Comparison of ENCODE assay signal across 11 cellular contexts in the genomic region with DNA sequence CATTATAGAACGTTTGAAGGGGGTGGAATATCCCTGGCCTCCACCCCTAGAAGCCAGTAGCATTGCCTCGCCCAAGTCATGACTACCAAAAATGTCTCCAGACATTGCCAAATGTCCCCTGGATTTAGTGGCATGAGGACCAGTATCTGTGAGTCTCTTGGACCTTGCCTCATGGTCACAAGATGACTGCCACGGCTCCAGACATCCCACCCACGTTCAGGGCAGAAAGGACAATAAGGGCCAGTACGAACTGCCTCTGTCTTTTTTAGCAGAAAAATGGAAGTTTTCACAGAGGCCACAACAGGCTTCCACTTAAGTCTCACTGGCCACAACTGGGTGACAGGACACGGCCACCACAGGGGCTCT. TPM values are rescaled to one million over a fixed set of nuclear protein-coding genes. Genes with fewer than 3 reads are reported as not detected.
DNase-seq lines count a peak whose midpoint lies in the region; ATAC-seq and TF ChIP-seq lines count a peak whose summit lies in the region.
"Had no signal": no experiment of that assay in that cellular context is flagged by ENCODE, and none has a peak within 500 bp of the region (broad histone marks: within the 10 kb centered on the region; RNA-seq: fewer than 3 reads in every experiment).

No MANE protein-coding gene starts in this region.

- H3K4me1 Mint-ChIP-seq in activated naive CD4-positive, alpha-beta T cell treated with anti-CD3 and anti-CD28 coated beads for 36 hours (ENCODE audit: low read depth): peaks cover 85% of the 10 kb centered on the region
- peaks cover 65% of the 10 kb centered on the region for H3K4me1 Mint-ChIP-seq in activated T-helper 1 cell treated with anti-CD3 and anti-CD28 coated beads, Interleukin-12 subunit alpha, Interleukin-12 subunit beta, Interleukin-2, Interleukin-4 antibody, amounts not matched to agents 30 ng/mL and 10 ng/mL and 1 ng/mL, durations not matched to agents 14 hours and 24 hours and 36 hours (ENCODE audit: low read depth)
- peaks cover 65% of the 10 kb centered on the region for H3K4me1 Mint-ChIP-seq in memory B cell

- no peaks in the 10 kb centered on the region for H3K9me3 ChIP-seq in lower lobe of right lung

- peaks cover 76% of the 10 kb centered on the region for H3K4me1 ChIP-seq in lower lobe of right lung

- H3K27ac Mint-ChIP-seq in activated naive CD4-positive, alpha-beta T cell treated with anti-CD3 and anti-CD28 coated beads for 36 hours: peak overlapping the region; percentile 99
- H3K27ac Mint-ChIP-seq in activated T-helper 1 cell treated with anti-CD3 and anti-CD28 coated beads, Interleukin-12 subunit alpha, Interleukin-12 subunit beta, Interleukin-2, Interleukin-4 antibody, amounts not matched to agents 30 ng/mL and 10 ng/mL and 1 ng/mL, durations not matched to agents 14 hours and 24 hours and 36 hours: peak overlapping the region; percentile 23
- H3K27ac Mint-ChIP-seq in memory B cell: peak overlapping the region; percentile 98
- H3K27ac Mint-ChIP-seq: HFFc6, type B pancreatic cell had no signal

- no peak overlapping the region for H3K4me3 ChIP-seq in lower lobe of right lung

- H3K27me3 ChIP-seq in lower lobe of right lung (ENCODE audit: low read depth): no peaks in the 10 kb centered on the region

- intact Hi-C loops in activated naive CD4-positive, alpha-beta T cell treated with anti-CD3 and anti-CD28 coated beads for 36 hours (cut with micrococcal nuclease): loop anchor here (5.0 to 10.0 kb wide), 3 partner anchors 1008 to 1768 kb away; partner anchors contain the start of genes STX16 and ZNF831
- intact Hi-C loops in activated T-helper 1 cell treated with anti-CD3 and anti-CD28 coated beads, Interleukin-12 subunit alpha, Interleukin-12 subunit beta, Interleukin-2, Interleukin-4 antibody, amounts not matched to agents 30 ng/mL and 10 ng/mL and 1 ng/mL, durations not matched to agents 14 hours and 24 hours and 36 hours (cut with micrococcal nuclease): loop anchor here (5.0 to 10.0 kb wide), 4 partner anchors 988 to 1768 kb away; partner anchors contain the start of genes AURKA, CSTF1, NPEPL1 and VAPB
- intact Hi-C loops in lower lobe of right lung (cut with DNase I): no loop called here

- H3K27me3 Mint-ChIP-seq in activated naive CD4-positive, alpha-beta T cell treated with anti-CD3 and anti-CD28 coated beads for 36 hours (ENCODE audit: low read depth): no peaks in the 10 kb centered on the region
- no peaks in the 10 kb centered on the region for H3K27me3 Mint-ChIP-seq in activated T-helper 1 cell treated with anti-CD3 and anti-CD28 coated beads, Interleukin-12 subunit alpha, Interleukin-12 subunit beta, Interleukin-2, Interleukin-4 antibody, amounts not matched to agents 30 ng/mL and 10 ng/mL and 1 ng/mL, durations not matched to agents 14 hours and 24 hours and 36 hours (ENCODE audit: insufficient read depth)
- H3K27me3 Mint-ChIP-seq in memory B cell: no peaks in the 10 kb centered on the region
- H3K27me3 Mint-ChIP-seq: type B pancreatic cell had no signal

- CTCF ChIA-PET in activated naive CD4-positive, alpha-beta T cell treated with anti-CD3 and anti-CD28 coated beads for 36 hours (lab: Charles Lee): interaction anchor here (0.9 kb wide), 1 partner anchor 17 kb away, joined by 3 read pairs; no protein-coding TSS in a partner anchor

- no peak overlapping the region for H3K4me3 Mint-ChIP-seq in activated naive CD4-positive, alpha-beta T cell treated with anti-CD3 and anti-CD28 coated beads for 36 hours
- H3K4me3 Mint-ChIP-seq in activated T-helper 1 cell treated with anti-CD3 and anti-CD28 coated beads, Interleukin-12 subunit alpha, Interleukin-12 subunit beta, Interleukin-2, Interleukin-4 antibody, amounts not matched to agents 30 ng/mL and 10 ng/mL and 1 ng/mL, durations not matched to agents 14 hours and 24 hours and 36 hours: no peak overlapping the region
- H3K4me3 Mint-ChIP-seq in memory B cell: no peak overlapping the region
- H3K4me3 Mint-ChIP-seq: HFFc6, type B pancreatic cell had no signal

- H3K36me3 Mint-ChIP-seq in activated naive CD4-positive, alpha-beta T cell treated with anti-CD3 and anti-CD28 coated beads for 36 hours (ENCODE audit: low read depth): peaks cover 70% of the 10 kb centered on the region
- H3K36me3 Mint-ChIP-seq in activated T-helper 1 cell treated with anti-CD3 and anti-CD28 coated beads, Interleukin-12 subunit alpha, Interleukin-12 subunit beta, Interleukin-2, Interleukin-4 antibody, amounts not matched to agents 30 ng/mL and 10 ng/mL and 1 ng/mL, durations not matched to agents 14 hours and 24 hours and 36 hours (ENCODE audit: low read depth): peaks cover 66% of the 10 kb centered on the region
- peaks cover 43% of the 10 kb centered on the region for H3K36me3 Mint-ChIP-seq in memory B cell

- ATAC-seq in memory B cell (ENCODE audit: low read depth): no peak
- no peak for ATAC-seq in GM19324 (IDR thresholded peaks at IDR 0.05; ENCODE audit: low FRiP score, unreplicated experiment)
- no peak for ATAC-seq in lower lobe of right lung

- no peak for DNase-seq in activated naive CD4-positive, alpha-beta T cell treated with anti-CD3 and anti-CD28 coated beads for 36 hours
- no peak for DNase-seq in activated naive CD4-positive, alpha-beta T cell (lab: John Stamatoyannopoulos, UW)
- no peak for DNase-seq in activated T-helper 1 cell treated with anti-CD3 and anti-CD28 coated beads, Interleukin-12 subunit alpha, Interleukin-12 subunit beta, Interleukin-2, Interleukin-4 antibody, amounts not matched to agents 30 ng/mL and 10 ng/mL and 1 ng/mL, durations not matched to agents 14 hours and 24 hours and 36 hours (ENCODE audit: low spot score)
- DNase-seq in memory B cell (ENCODE audit: low spot score in 2 of 2) (no peak), amniotic stem cell (lab: John Stamatoyannopoulos, UW) (no peak), lower lobe of right lung (no peak)
- DNase-seq: DMS53, HFFc6 had no signal

- TF ChIP-seq CTCF in lower lobe of right lung (IDR thresholded peaks at IDR 0.05): no peak

- no peaks in the 10 kb centered on the region for H3K9me3 Mint-ChIP-seq in activated naive CD4-positive, alpha-beta T cell treated with anti-CD3 and anti-CD28 coated beads for 36 hours
- no peaks in the 10 kb centered on the region for H3K9me3 Mint-ChIP-seq in activated T-helper 1 cell treated with anti-CD3 and anti-CD28 coated beads, Interleukin-12 subunit alpha, Interleukin-12 subunit beta, Interleukin-2, Interleukin-4 antibody, amounts not matched to agents 30 ng/mL and 10 ng/mL and 1 ng/mL, durations not matched to agents 14 hours and 24 hours and 36 hours
- H3K9me3 Mint-ChIP-seq in memory B cell: no peaks in the 10 kb centered on the region
- H3K9me3 Mint-ChIP-seq: HFFc6, type B pancreatic cell had no signal

- peaks cover 39% of the 10 kb centered on the region for H3K36me3 ChIP-seq in lower lobe of right lung

- H3K27ac ChIP-seq in temporal lobe (ENCODE audit: low read depth, low read length): peak overlapping the region; percentile 10
- H3K27ac ChIP-seq in lower lobe of right lung: no peak overlapping the region

RNA-seq across cellular contexts. Expression of gene RBM38, which starts 5.4 kb away (rescaled TPM):
- total RNA-seq in activated naive CD4-positive, alpha-beta T cell treated with anti-CD3 and anti-CD28 coated beads for 36 hours: 10 to 100 TPM; 60.3 to 63.1 TPM
- total RNA-seq in activated T-helper 1 cell treated with anti-CD3 and anti-CD28 coated beads, Interleukin-12 subunit alpha, Interleukin-12 subunit beta, Interleukin-2, Interleukin-4 antibody, amounts not matched to agents 30 ng/mL and 10 ng/mL and 1 ng/mL, durations not matched to agents 14 hours and 24 hours and 36 hours: 90.4 and 92.5 TPM in 2 replicates
- total RNA-seq in temporal lobe (6.6 TPM), lower lobe of right lung (15.5 TPM)

RNA-seq across cellular contexts. Expression of gene RAE1, which starts 45.6 kb away (rescaled TPM):
- 10 to 100 TPM; 45.6 to 46.5 TPM for total RNA-seq in activated naive CD4-positive, alpha-beta T cell treated with anti-CD3 and anti-CD28 coated beads for 36 hours
- total RNA-seq in activated T-helper 1 cell treated with anti-CD3 and anti-CD28 coated beads, Interleukin-12 subunit alpha, Interleukin-12 subunit beta, Interleukin-2, Interleukin-4 antibody, amounts not matched to agents 30 ng/mL and 10 ng/mL and 1 ng/mL, durations not matched to agents 14 hours and 24 hours and 36 hours: 54.4 and 59.2 TPM in 2 replicates
- total RNA-seq in temporal lobe (30.0 TPM), lower lobe of right lung (20.6 TPM)

Comparison
In these comparisons a context has a peak if more than half of its experiments do, and no peak if none do; other contexts are left out.
1. H3K27ac Mint-ChIP-seq: peak in every context shown above with its lines; median percentile 99 in activated naive CD4-positive, alpha-beta T cell treated with anti-CD3 and anti-CD28 coated beads for 36 hours; 98 in memory B cell; 23 in activated T-helper 1 cell treated with anti-CD3 and anti-CD28 coated beads, Interleukin-12 subunit alpha, Interleukin-12 subunit beta, Interleukin-2, Interleukin-4 antibody, amounts not matched to agents 30 ng/mL and 10 ng/mL and 1 ng/mL, durations not matched to agents 14 hours and 24 hours and 36 hours.